Comparison of ENCODE assay signal across 8 cellular contexts in genomic region chr15:40323239-40323952, GRCh38. TPM values are rescaled to one million over a fixed set of nuclear protein-coding genes. Genes with fewer than 3 reads are reported as not detected.
DNase-seq lines count a peak whose midpoint lies in the region; TF ChIP-seq lines count a peak whose summit lies in the region.

INAFM2 (plus strand) TSS chr15:40323692; CDS start chr15:40324056, 364 bp downstream.

- H3K4me1 ChIP-seq in ES-I3 (ENCODE audit: insufficient read depth, low read length): peaks cover 44% of the 10 kb centered on the region
- H3K4me1 ChIP-seq in Loucy (ENCODE audit: insufficient read depth, low read length, poor library complexity, severe bottlenecking): peaks cover 37% of the 10 kb centered on the region
- peaks cover 10 to 54% (median 37%) of the 10 kb centered on the region in 4 donors for H3K4me1 ChIP-seq in stomach

- H3F3A ChIP-seq in Loucy (ENCODE audit: low read depth) (0 out of 2 replicates have a peak, but pooled peaks cover 1% of the 10 kb centered on the region), neural cell (ENCODE audit: insufficient read depth, low read length, poor library complexity, severe bottlenecking) (no peaks in the 10 kb centered on the region)

- peak; percentile 99 for DNase-seq in H7
- DNase-seq in SHP77 (lab: John Stamatoyannopoulos, UW): peak; percentile 84 to 95
- DNase-seq in activated effector memory CD4-positive, alpha-beta T cell treated with Interleukin-2 at 50 U/mL for 16 hours: peak; percentile 84
- DNase-seq in fibroblast of villous mesenchyme (ENCODE audit: low read depth): peak; percentile 97
- peak; percentile 90 for DNase-seq in stomach

- H3K36me3 ChIP-seq in ES-I3 (ENCODE audit: insufficient read depth, low read length) (no peaks in the 10 kb centered on the region), H7 (replicated peaks; ENCODE audit: control insufficient read depth, insufficient read depth, low read length) (no peaks in the 10 kb centered on the region), Loucy (ENCODE audit: insufficient read depth, low read length) (no peaks in the 10 kb centered on the region), neural cell (ENCODE audit: insufficient read depth, low read length) (no peaks in the 10 kb centered on the region), stomach (no peaks in the 10 kb centered on the region)

- 0 to 2% (median 0%) methylated on average over 16 to 100 of the region's 103 CpGs for WGBS in stomach, 5 donors

- H4K20me1 ChIP-seq in Loucy (ENCODE audit: insufficient read depth, low read length, poor library complexity, severe bottlenecking) (peaks cover 13% of the 10 kb centered on the region), neural cell (ENCODE audit: insufficient read depth) (no peaks in the 10 kb centered on the region)

- H3K4me3 ChIP-seq in H7 (ENCODE audit: insufficient read depth, low read depth, low read length): peak within 1 kb of the TSS; percentile 73
- peak within 1 kb of the TSS; percentile 81 for H3K4me3 ChIP-seq in Loucy (ENCODE audit: low read length, poor library complexity, severe bottlenecking)
- H3K4me3 ChIP-seq in fibroblast of villous mesenchyme (ENCODE audit: low read depth, low read length): peak within 1 kb of the TSS; percentile 75
- H3K4me3 ChIP-seq in neural cell (ENCODE audit: low read length): peak within 1 kb of the TSS; percentile 77
- H3K4me3 ChIP-seq in stomach: peak within 1 kb of the TSS; percentile 85 to 91 (median 86)

- H3K79me2 ChIP-seq in Loucy (ENCODE audit: insufficient read depth, low read length) (peaks cover 46% of the 10 kb centered on the region), neural cell (replicated peaks; ENCODE audit: insufficient read depth, low read length) (peaks cover 6% of the 10 kb centered on the region)

- no peak within 1 kb of the TSS; the same call in 1 of the 2 replicates for H2AFZ ChIP-seq in Loucy (ENCODE audit: low read length)
- no peak within 1 kb of the TSS for H2AFZ ChIP-seq in neural cell (ENCODE audit: low read depth, low read length)

- TF ChIP-seq EP300 in neural cell (conservative IDR thresholded peaks at IDR 0.05; ENCODE audit: poor library complexity, severe bottlenecking): peak; percentile 74
- no peak for TF ChIP-seq EP300 in stomach (IDR thresholded peaks at IDR 0.05)

- intact Hi-C loops in stomach (cut with DNase I; ENCODE audit: low total_unique reads): no loop called here

- peak; percentile 66 for TF ChIP-seq RAD21 in neural cell (conservative IDR thresholded peaks at IDR 0.05)

- H3K4me2 ChIP-seq in Loucy (ENCODE audit: low read depth, low read length, poor library complexity, severe bottlenecking): peak within 1 kb of the TSS; percentile 84
- peak within 1 kb of the TSS; percentile 72 for H3K4me2 ChIP-seq in neural cell (ENCODE audit: low read length)

- H3K9ac ChIP-seq in ES-I3 (ENCODE audit: low read depth, low read length): peak within 1 kb of the TSS; percentile 68; the same call in 1 of the 2 replicates
- peak within 1 kb of the TSS; percentile 82 for H3K9ac ChIP-seq in Loucy (ENCODE audit: low read depth, low read length, poor library complexity, severe bottlenecking)
- peak within 1 kb of the TSS; percentile 71 for H3K9ac ChIP-seq in neural cell (ENCODE audit: low read length)

- H3K9me3 ChIP-seq in ES-I3 (ENCODE audit: control insufficient read depth, insufficient read depth, low read length): no peaks in the 10 kb centered on the region
- H3K9me3 ChIP-seq in Loucy (ENCODE audit: insufficient read depth, low read depth, low read length): no peaks in the 10 kb centered on the region
- H3K9me3 ChIP-seq in neural cell (ENCODE audit: low read length): no peaks in the 10 kb centered on the region
- H3K9me3 ChIP-seq in stomach: no peaks in the 10 kb centered on the region

- no peak for TF ChIP-seq POLR2A in stomach (IDR thresholded peaks at IDR 0.05)

- peaks cover 26% of the 10 kb centered on the region for H3K27me3 ChIP-seq in H7 (ENCODE audit: control insufficient read depth, insufficient read depth, low read length)
- no peaks in the 10 kb centered on the region for H3K27me3 ChIP-seq in Loucy (ENCODE audit: insufficient read depth, low read length, poor library complexity, severe bottlenecking)
- no peaks in the 10 kb centered on the region for H3K27me3 ChIP-seq in neural cell (ENCODE audit: insufficient read depth, low read depth, low read length)
- H3K27me3 ChIP-seq in stomach: no peaks in the 10 kb centered on the region

- no peaks in the 10 kb centered on the region for H3K9me2 ChIP-seq in Loucy (replicated peaks; ENCODE audit: low read depth, low read length)
- H3K9me2 ChIP-seq in neural cell (ENCODE audit: insufficient read depth, low read length): no peaks in the 10 kb centered on the region

- TF ChIP-seq CTCF in Loucy (conservative IDR thresholded peaks at IDR 0.05; ENCODE audit: low read length) (peak; percentile 47), fibroblast of villous mesenchyme (IDR thresholded peaks at IDR 0.05; ENCODE audit: insufficient read depth, low read depth, low read length) (peak; percentile 55), neural cell (IDR thresholded peaks at IDR 0.05; ENCODE audit: poor library complexity, severe bottlenecking) (peak; percentile 88), stomach (IDR thresholded peaks at IDR 0.05) (peak in 5 of 7 experiments; percentile 44 to 74 (median 58))

- H3K27ac ChIP-seq in neural cell (ENCODE audit: low read length) (peak within 1 kb of the TSS; percentile 10), stomach (peak within 1 kb of the TSS; percentile 67 to 92 (median 85))

TF ChIP-seq in neural cell, 6 proteins besides CTCF, POLR2A, EP300 and RAD21:
- peak; percentile 44 for TF ChIP-seq TAF1 (IDR thresholded peaks at IDR 0.05; ENCODE audit: low read depth)
- TF ChIP-seq MXI1 (conservative IDR thresholded peaks at IDR 0.05; ENCODE audit: poor library complexity, severe bottlenecking): peak; percentile 52
- peak; percentile 37 for TF ChIP-seq POLR2AphosphoS5 (IDR thresholded peaks at IDR 0.05)
- TF ChIP-seq REST (IDR thresholded peaks at IDR 0.05; ENCODE audit: borderline replicate concordance): no peak
- peak; percentile 74 for TF ChIP-seq SMC3 (conservative IDR thresholded peaks at IDR 0.05; ENCODE audit: poor library complexity)
- no peak for TF ChIP-seq EZH2 (IDR thresholded peaks at IDR 0.05; ENCODE audit: borderline replicate concordance, insufficient read depth, low read length, poor library complexity, severe bottlenecking)

RNA-seq across cellular contexts. Expression of gene INAFM2, which starts in this region (rescaled TPM):
- 15.2 and 15.8 TPM in 2 replicates for total RNA-seq in H7 (2014; rRNA removed; shearing (Covaris generic))
- total RNA-seq in fibroblast of villous mesenchyme: 11.9 and 16.8 TPM in 2 replicates
- 14.8 and 15.7 TPM in 2 replicates for polyA plus RNA-seq in neural cell
- polyA minus RNA-seq in neural cell: 20.4 and 20.7 TPM in 2 replicates
- total RNA-seq in stomach: 10 to 100 TPM; 16.4 to 65.2 (median 21.6) TPM
- 10 to 100 TPM in 1 of 3 donors, 1 to 10 TPM in 2; 3.4 to 20.5 (median 8.8) TPM for polyA plus RNA-seq in stomach

Comparison
In these comparisons a context has a peak if more than half of its experiments do, and no peak if none do; other contexts are left out.
1. Peak in every context shown above with its lines: DNase-seq, H3K4me3 ChIP-seq and H3K27ac ChIP-seq.